20 cellular contexts compared by ENCODE assay signal in genomic region chr4:1591107-1591506, GRCh38.
DNase-seq lines count a peak whose midpoint lies in the region; ATAC-seq, FAIRE-seq and TF ChIP-seq lines count a peak whose summit lies in the region.
"Had no signal": no experiment of that assay in that cellular context is flagged by ENCODE, and none has a peak within 500 bp of the region (broad histone marks: within the 10 kb centered on the region; RNA-seq: fewer than 3 reads in every experiment).

No MANE protein-coding gene starts in this region.

- no peaks in the 10 kb centered on the region for H4K20me1 ChIP-seq in H1 (replicated peaks in 1 of 2; ENCODE audit: control insufficient read depth in 1 of 2, insufficient read depth in 2 of 2, low read length in 2 of 2)

- H3K27me3 ChIP-seq in right cardiac atrium (ENCODE audit: control insufficient read depth, insufficient read depth) (no peaks in the 10 kb centered on the region), H1 (replicated peaks in 1 of 4; ENCODE audit: control insufficient read depth in 3 of 4, extremely low read depth in 1 of 4, insufficient read depth in 3 of 4, low read length in 3 of 4) (no peaks in the 10 kb centered on the region), trophoblast cell (ENCODE audit: insufficient read depth, low read length) (no peaks in the 10 kb centered on the region)

- H3K36me3 ChIP-seq in H1 (ENCODE audit: control insufficient read depth in 2 of 4, insufficient read depth in 4 of 4, low read length in 3 of 4) (no peaks in the 10 kb centered on the region), trophoblast cell (ENCODE audit: control insufficient read depth in 1 of 2, insufficient read depth in 2 of 2, low read length in 2 of 2) (no peaks in the 10 kb centered on the region)
- H3K36me3 ChIP-seq: BE2C had no signal

- no peak overlapping the region for H4K5ac ChIP-seq in H1 (ENCODE audit: insufficient read length, low read depth, low read length)

- no peak overlapping the region for H3K9ac ChIP-seq in H1 (replicated peaks in 1 of 4; ENCODE audit: extremely low read depth in 1 of 4, low read depth in 3 of 4, low read length in 3 of 4)
- H3K9ac ChIP-seq in trophoblast cell (ENCODE audit: low read length): no peak overlapping the region

- H4K8ac ChIP-seq in H1 (ENCODE audit: extremely low read depth, insufficient read depth, low read length) (peak overlapping the region; percentile 28; the same call in 1 of the 2 replicates), trophoblast cell (ENCODE audit: low read depth, low read length) (no peak overlapping the region)

- POLR2A ChIA-PET in H1 (lab: Charles Lee; ENCODE audit: partially characterized antibody) (no interaction called here), GM10248 (lab: Yijun Ruan, JAX) (no interaction called here)

- no peaks in the 10 kb centered on the region for H3K4me1 ChIP-seq in right cardiac atrium (ENCODE audit: control insufficient read depth, insufficient read depth, low read length)
- H3K4me1 ChIP-seq in H1 (replicated peaks in 1 of 4; ENCODE audit: control insufficient read depth in 3 of 4, insufficient read depth in 4 of 4, low read length in 3 of 4): no peaks in the 10 kb centered on the region
- no peaks in the 10 kb centered on the region for H3K4me1 ChIP-seq in trophoblast cell (ENCODE audit: control insufficient read depth in 1 of 2, insufficient read depth in 2 of 2, low read length in 2 of 2)

- no peak overlapping the region for H2BK5ac ChIP-seq in H1 (ENCODE audit: low read depth, low read length)
- no peak overlapping the region for H2BK5ac ChIP-seq in trophoblast cell (ENCODE audit: low read depth, low read length, poor library complexity)

- 97% methylated on average over 3 of the region's 3 CpGs for WGBS in right cardiac atrium
- WGBS in H1 (ENCODE audit: extremely low coverage in 1 of 2, insufficient coverage in 1 of 2, insufficient read length in 1 of 2, insufficient replicate concordance in 2 of 2, low coverage in 1 of 2, low lambda C conversion rate in 2 of 2, missing lambda C conversion rate in 1 of 2), 2 experiments: 88% methylated on average over 3 of the region's 3 CpGs; no CpG with 5 or more reads in 1 of the 2 experiments
- no CpG with 5 or more reads among the region's 3 CpGs for WGBS in trophoblast cell (ENCODE audit: extremely low coverage, insufficient coverage, insufficient read length)

- TF ChIP-seq POLR2A in H1 (IDR thresholded peaks at IDR 0.05; ENCODE audit: control extremely low read depth in 1 of 2, low read depth in 2 of 2, low read length in 2 of 2): no peak

- TF ChIP-seq EP300 in H1 (IDR thresholded peaks at IDR 0.05; ENCODE audit: borderline replicate concordance in 1 of 2, low read depth in 2 of 2, low read length in 2 of 2): no peak

- no peaks in the 10 kb centered on the region for H3K79me2 ChIP-seq in H1 (ENCODE audit: control insufficient read depth in 1 of 2, insufficient read depth in 2 of 2, low read length in 2 of 2)
- no peaks in the 10 kb centered on the region for H3K79me2 ChIP-seq in trophoblast cell (ENCODE audit: control insufficient read depth, insufficient read depth, low read length, poor library complexity)

- H4K91ac ChIP-seq in H1 (replicated peaks; ENCODE audit: insufficient read length, low read length) (no peak overlapping the region), trophoblast cell (ENCODE audit: low read depth, low read length) (no peak overlapping the region)

- H2BK15ac ChIP-seq in H1 (ENCODE audit: low read length): no peak overlapping the region

- H2BK12ac ChIP-seq in H1 (ENCODE audit: low read depth, low read length) (no peak overlapping the region), trophoblast cell (ENCODE audit: low read length) (no peak overlapping the region)

- no peaks in the 10 kb centered on the region for H3K23me2 ChIP-seq in H1 (ENCODE audit: low read depth, low read length)

- H3K4ac ChIP-seq in H1 (replicated peaks; ENCODE audit: insufficient read length, low read depth, low read length) (no peak overlapping the region), trophoblast cell (ENCODE audit: low read depth, low read length) (no peak overlapping the region)

- H2AFZ ChIP-seq in H1 (ENCODE audit: low read length): no peak overlapping the region
- no peak overlapping the region for H2AFZ ChIP-seq in trophoblast cell (ENCODE audit: insufficient read depth, low read length, poor library complexity)
- H2AFZ ChIP-seq: GM23338 had no signal

- no peak overlapping the region for H4K12ac ChIP-seq in trophoblast cell (ENCODE audit: low read depth, low read length)

- H3K18ac ChIP-seq in H1 (ENCODE audit: extremely low read depth, low read length) (no peak overlapping the region), trophoblast cell (ENCODE audit: low read length) (no peak overlapping the region)

- H3K9me3 ChIP-seq in right cardiac atrium (ENCODE audit: control insufficient read depth, low read length): peaks cover 6% of the 10 kb centered on the region
- H3K9me3 ChIP-seq in H1 (ENCODE audit: insufficient read depth in 2 of 2, low read depth in 1 of 2, low read length in 1 of 2): no peaks in the 10 kb centered on the region; a peak in 1 of 4 replicates
- peaks cover 7% of the 10 kb centered on the region for H3K9me3 ChIP-seq in trophoblast cell (ENCODE audit: insufficient read depth, low read depth, low read length)

- H3K56ac ChIP-seq in H1 (replicated peaks; ENCODE audit: insufficient read length, low read depth, low read length): no peak overlapping the region

- H3K79me1 ChIP-seq in H1 (ENCODE audit: low read depth, low read length): no peaks in the 10 kb centered on the region; the same call in 1 of the 2 replicates
- H3K79me1 ChIP-seq in trophoblast cell (ENCODE audit: low read length): no peaks in the 10 kb centered on the region

- FAIRE-seq in H1 (lab: Jason Lieb, UNC): no peak
- FAIRE-seq: A204.1, G401.6, GM12892, GM18507 had no signal

- H2BK120ac ChIP-seq in H1 (replicated peaks; ENCODE audit: low read depth, low read length) (no peak overlapping the region), trophoblast cell (ENCODE audit: insufficient read depth, low read length, poor library complexity) (no peak overlapping the region)

- intact Hi-C loops in right cardiac atrium (cut with DNase I) (no loop called here), Right ventricle myocardium superior (cut with DNase I) (no loop called here)

- no peak for ATAC-seq in right cardiac atrium
- ATAC-seq in Right ventricle myocardium superior (ENCODE audit: poor library complexity): no peak
- no peak for ATAC-seq in GM18517 (IDR thresholded peaks at IDR 0.05; ENCODE audit: unreplicated experiment)
- ATAC-seq: GM23338, HCT116 had no signal

- no peak overlapping the region for H3K4me3 ChIP-seq in right cardiac atrium (ENCODE audit: low read length)
- H3K4me3 ChIP-seq in H1 (ENCODE audit: extremely low read depth in 1 of 4, insufficient read depth in 2 of 4, low read depth in 3 of 4, low read length in 4 of 4): no peak overlapping the region
- no peak overlapping the region for H3K4me3 ChIP-seq in trophoblast cell (ENCODE audit: low read depth, low read length)
- H3K4me3 ChIP-seq: GM23338 had no signal

- CTCF ChIA-PET in H1 (lab: Charles Lee; ENCODE audit: partially characterized antibody): interaction anchor here (1.0 to 1.2 kb wide), 3 partner anchors 9 to 84 kb away, joined by 3 read pairs; no protein-coding TSS in a partner anchor
- CTCF ChIA-PET in GM10248 (lab: Yijun Ruan, JAX): no interaction called here

- TF ChIP-seq RAD21 in H1 (IDR thresholded peaks at IDR 0.05 in 1 of 2, conservative IDR thresholded peaks at IDR 0.05 in 1 of 2; ENCODE audit: low read depth in 2 of 2, low read length in 2 of 2): no peak

- H3K14ac ChIP-seq in H1 (ENCODE audit: insufficient read length): no peak overlapping the region
- no peak overlapping the region for H3K14ac ChIP-seq in trophoblast cell (ENCODE audit: low read length)

- no peak overlapping the region for H2BK20ac ChIP-seq in H1 (ENCODE audit: low read length)

- no peak overlapping the region for H3K4me2 ChIP-seq in H1 (ENCODE audit: insufficient read depth in 1 of 2, low read depth in 2 of 2, low read length in 2 of 2)
- H3K4me2 ChIP-seq in trophoblast cell (ENCODE audit: low read length): no peak overlapping the region
- H3K4me2 ChIP-seq: GM23338 had no signal

- H2AK5ac ChIP-seq in H1 (ENCODE audit: low read depth, low read length): no peak overlapping the region
- no peak overlapping the region for H2AK5ac ChIP-seq in trophoblast cell (ENCODE audit: low read length)

- H3K23ac ChIP-seq in H1 (ENCODE audit: insufficient read length) (no peak overlapping the region), trophoblast cell (ENCODE audit: low read length) (peak overlapping the region; percentile 44)

- peak overlapping the region; percentile 54 for H3K27ac ChIP-seq in right cardiac atrium (ENCODE audit: low read length)
- no peak overlapping the region for H3K27ac ChIP-seq in H1 (ENCODE audit: low read depth, low read length)
- no peak overlapping the region for H3K27ac ChIP-seq in trophoblast cell (ENCODE audit: low read depth, low read length)

- TF ChIP-seq CTCF in H1 (IDR thresholded peaks at IDR 0.05; ENCODE audit: control extremely low read depth in 1 of 3, insufficient read depth in 1 of 3, low read depth in 1 of 3, low read length in 3 of 3): no peak
- no peak for TF ChIP-seq CTCF in GM10248 (IDR thresholded peaks at IDR 0.05; ENCODE audit: control extremely low read depth, extremely low read depth, low read depth, missing control alignments)

- DNase-seq in right cardiac atrium (no peak), Right ventricle myocardium superior (no peak), H1 (ENCODE audit: low read depth in 1 of 2, low spot score in 2 of 2) (no peak), trophoblast cell (no peak), GM10248 (ENCODE audit: extremely low spot score) (no peak)
- no peak for DNase-seq in activated CD8-positive, alpha-beta memory T cell treated with anti-CD3 and anti-CD28 coated beads, Interleukin-2, amount 50 U/mL, for 4 hours
- DNase-seq: ACHN; BE2C; C1 segment of cervical spinal cord; CD4-positive, CD25-positive, alpha-beta regulatory T cell; COR-L47; DMS 273 treated with DMSO at 0.1 percent for 48 hours; DMS53 had no signal

TF ChIP-seq in H1, 55 proteins besides CTCF, POLR2A, EP300 and RAD21:
- no peak for TF ChIP-seq USF2 (IDR thresholded peaks at IDR 0.05; ENCODE audit: low read length)
- no peak for TF ChIP-seq JUN (IDR thresholded peaks at IDR 0.05; ENCODE audit: low read depth, low read length)
- TF ChIP-seq SAP30 (IDR thresholded peaks at IDR 0.05; ENCODE audit: insufficient read depth, insufficient replicate concordance, low read length): no peak
- TF ChIP-seq GTF2F1 (IDR thresholded peaks at IDR 0.05; ENCODE audit: borderline replicate concordance, low read depth, low read length): no peak
